In genomic region chr6:157229219-157229607, GRCh38 we compare ENCODE assay signal across 9 cellular contexts.
DNase-seq lines count a peak whose midpoint lies in the region; ATAC-seq and TF ChIP-seq lines count a peak whose summit lies in the region.
"Had no signal": no experiment of that assay in that cellular context is flagged by ENCODE, and none has a peak within 500 bp of the region (broad histone marks: within the 10 kb centered on the region; RNA-seq: fewer than 3 reads in every experiment).

No MANE protein-coding gene starts in this region.

- H3K36me3 Mint-ChIP-seq in glutamatergic neuron (ENCODE audit: unreplicated experiment): peaks cover under 1% of the 10 kb centered on the region

- peak overlapping the region; percentile 84 for H3K27ac Mint-ChIP-seq in glutamatergic neuron (ENCODE audit: unreplicated experiment)

- TF ChIP-seq CTCF in glutamatergic neuron (IDR thresholded peaks at IDR 0.05; ENCODE audit: partially characterized antibody, unreplicated experiment): no peak

- peaks cover 20% of the 10 kb centered on the region for H3K9me3 Mint-ChIP-seq in glutamatergic neuron (ENCODE audit: unreplicated experiment)

- no peak for ATAC-seq in left colon

- H3K27me3 Mint-ChIP-seq in glutamatergic neuron (ENCODE audit: unreplicated experiment): peaks cover 20% of the 10 kb centered on the region

- H3K4me3 Mint-ChIP-seq in glutamatergic neuron (ENCODE audit: unreplicated experiment): peak overlapping the region; percentile 65

- intact Hi-C loops in left colon (cut with DNase I, micrococcal nuclease): no loop called here

- peaks cover 37% of the 10 kb centered on the region for H3K4me1 Mint-ChIP-seq in glutamatergic neuron (ENCODE audit: low read depth, unreplicated experiment)

- DNase-seq in NCI-H2196 (lab: John Stamatoyannopoulos, UW; ENCODE audit: unreplicated experiment) (peak; percentile 11), NCI-H2196 treated with DMSO at 0.1 percent for 48 hours (lab: John Stamatoyannopoulos, UW; ENCODE audit: unreplicated experiment) (no peak), ELF-1 (ENCODE audit: low read depth, low spot score) (peak; percentile 30), NCI-H526 (lab: John Stamatoyannopoulos, UW) (peak; percentile 83), glutamatergic neuron (no peak), left colon (no peak), OCI-M1 (lab: John Stamatoyannopoulos, UW) (no peak), Kasumi-1 (lab: John Stamatoyannopoulos, UW) (no peak)
- DNase-seq: cortex of kidney had no signal

Comparison
In these comparisons a context has a peak if more than half of its experiments do, and no peak if none do; other contexts are left out.
1. DNase-seq: peak in NCI-H2196 (single experiment), ELF-1 (single experiment) and NCI-H526 (2 of 2); none in NCI-H2196 treated with DMSO at 0.1 percent for 48 hours (single experiment), glutamatergic neuron (single experiment), left colon (0 of 2), OCI-M1 (single experiment) and Kasumi-1 (0 of 2).